22 cellular contexts compared by ENCODE assay signal in the genomic region with DNA sequence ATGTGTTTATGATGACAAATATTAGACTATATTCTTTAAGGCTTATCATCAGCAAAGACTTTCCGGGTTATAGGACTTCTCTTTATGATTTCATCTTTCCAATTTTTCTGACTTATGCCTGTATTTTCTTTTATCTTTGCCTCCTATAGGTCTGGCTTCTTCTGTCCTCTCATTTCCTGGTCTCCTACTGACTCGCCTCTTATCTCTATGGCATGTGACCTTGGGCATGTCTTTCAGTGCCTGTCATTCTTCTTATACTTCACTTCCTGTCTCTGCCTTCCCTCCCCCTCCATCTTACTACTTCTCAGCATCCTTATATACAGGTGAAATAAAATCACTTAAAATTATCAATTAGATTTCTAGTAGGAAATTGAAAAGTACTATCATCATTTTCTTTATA. TPM values are rescaled to one million over a fixed set of nuclear protein-coding genes. Genes with fewer than 3 reads are reported as not detected.
"Had no signal": no experiment of that assay in that cellular context is flagged by ENCODE, and none has a peak within 500 bp of the region (broad histone marks: within the 10 kb centered on the region; RNA-seq: fewer than 3 reads in every experiment).

No MANE protein-coding gene starts in this region.

- H3K9me3 ChIP-seq: ascending aorta, gastroesophageal sphincter, heart right ventricle, right atrium auricular region, tibial artery, uterus had no signal

- H3K4me3 Mint-ChIP-seq: activated naive CD4-positive, alpha-beta T cell treated with anti-CD3 and anti-CD28 coated beads for 36 hours; memory B cell; natural killer cell; stimulated activated naive B cell treated with anti-CD40 and anti-IgM and Interleukin-4, amounts not matched to agents 10 μg/mL and 1 μg/mL and 100 μg/mL, for 72 hours had no signal

- H3K36me3 Mint-ChIP-seq: memory B cell; natural killer cell; stimulated activated naive B cell treated with anti-CD40 and anti-IgM and Interleukin-4, amounts not matched to agents 10 μg/mL and 1 μg/mL and 100 μg/mL, for 72 hours had no signal

- FAIRE-seq: kidney had no signal

- H3K27me3 ChIP-seq: ascending aorta, cardiac muscle cell, gastroesophageal sphincter, heart right ventricle, right atrium auricular region, tibial artery, uterus had no signal

- H3K27me3 Mint-ChIP-seq: memory B cell; progenitor cell of endocrine pancreas; stimulated activated naive B cell treated with anti-CD40 and anti-IgM and Interleukin-4, amounts not matched to agents 10 μg/mL and 1 μg/mL and 100 μg/mL, for 72 hours had no signal

- H3K27ac Mint-ChIP-seq: activated naive CD4-positive, alpha-beta T cell treated with anti-CD3 and anti-CD28 coated beads for 36 hours; activated T-helper 2 cell treated with anti-CD3 and anti-CD28 coated beads, Interferon-gamma antibody, Interleukin-2, Interleukin-4, amounts not matched to agents 10 μg/mL and 5 μg/mL and 100 μg/mL, durations not matched to agents 14 hours and 24 hours and 36 hours; memory B cell; natural killer cell; progenitor cell of endocrine pancreas; stimulated activated naive B cell treated with anti-CD40 and anti-IgM and Interleukin-4, amounts not matched to agents 10 μg/mL and 1 μg/mL and 100 μg/mL, for 72 hours had no signal

- H3K4me1 ChIP-seq: ascending aorta, gastroesophageal sphincter, heart right ventricle, right atrium auricular region, tibial artery, uterus had no signal

- H3K27ac ChIP-seq: ascending aorta, cardiac muscle cell, dorsolateral prefrontal cortex, gastroesophageal sphincter, heart right ventricle, right atrium auricular region, tibial artery, uterus had no signal

- H3K4me1 Mint-ChIP-seq: memory B cell; natural killer cell; stimulated activated naive B cell treated with anti-CD40 and anti-IgM and Interleukin-4, amounts not matched to agents 10 μg/mL and 1 μg/mL and 100 μg/mL, for 72 hours had no signal

- DNase-seq: activated CD4-positive, alpha-beta T cell treated with anti-CD3 and anti-CD28 coated beads for 1 hour; activated CD4-positive, alpha-beta T cell treated with anti-CD3 and anti-CD28 coated beads, Interleukin-2, amount 50 U/mL, for 4 hours; activated naive CD4-positive, alpha-beta T cell treated with anti-CD3 and anti-CD28 coated beads for 36 hours; dorsolateral prefrontal cortex; heart right ventricle; kidney; left ventricle myocardium superior; natural killer cell; occipital lobe; stimulated activated CD4-positive, alpha-beta T cell treated with anti-CD3 and anti-CD28 coated beads, Interleukin-2, amount 100 ng/mL, for 48 hours; stimulated activated naive B cell treated with anti-CD40 and anti-IgM and Interleukin-4, amounts not matched to agents 10 μg/mL and 1 μg/mL and 100 μg/mL, for 72 hours; tibial artery; uterus had no signal

- H3K4me3 ChIP-seq: ascending aorta, cardiac muscle cell, dorsolateral prefrontal cortex, gastroesophageal sphincter, heart right ventricle, right atrium auricular region, tibial artery, uterus had no signal

- H3K36me3 ChIP-seq: ascending aorta, cardiac muscle cell, gastroesophageal sphincter, heart right ventricle, right atrium auricular region, tibial artery, uterus had no signal

RNA-seq across cellular contexts. Expression of a gene that starts 42.2 kb away (rescaled TPM):
- total RNA-seq: activated naive CD4-positive, alpha-beta T cell treated with anti-CD3 and anti-CD28 coated beads for 36 hours; ascending aorta; kidney; natural killer cell; T-helper 2 cell treated with Interferon-gamma antibody and Interleukin-4, amounts not matched to agents 100 ng/mL and 5 ng/mL, for 36 hours had no signal
- polyA plus RNA-seq: cardiac muscle cell, esophagus had no signal
